Comparison of ENCODE assay signal across 36 cellular contexts in genomic region chr4:149830823-149831222, GRCh38. TPM values are rescaled to one million over a fixed set of nuclear protein-coding genes. Genes with fewer than 3 reads are reported as not detected.
"Had no signal": no experiment of that assay in that cellular context is flagged by ENCODE, and none has a peak within 500 bp of the region (broad histone marks: within the 10 kb centered on the region; RNA-seq: fewer than 3 reads in every experiment).

No MANE protein-coding gene starts in this region.

- DNase-seq: effector CD8-positive, alpha-beta T cell; endodermal cell; foreskin melanocyte; glutamatergic neuron; heart right ventricle; hippocampal formation; left cardiac atrium; left lung; mesenchymal stem cell; mucosa of descending colon; naive B cell; pancreas; right lobe of liver; stimulated activated CD4-positive, alpha-beta T cell treated with anti-CD3 and anti-CD28 coated beads, Interleukin-12 subunit alpha, Interleukin-12 subunit beta, amount 100 ng/mL, for 4 hours; stimulated activated CD4-positive, alpha-beta T cell treated with anti-CD3 and anti-CD28 coated beads, Interleukin-1b, Interleukin-23, amount 100 ng/mL, for 48 hours; stimulated activated CD4-positive, alpha-beta T cell treated with anti-CD3 and anti-CD28 coated beads, Interleukin-4, amount 100 ng/mL, for 1 hour; stimulated activated CD8-positive, alpha-beta memory T cell treated with anti-CD3 and anti-CD28 coated beads, Interleukin-4, amount 100 ng/mL, for 48 hours; stimulated activated naive CD4-positive, alpha-beta T cell; stimulated activated naive CD8-positive, alpha-beta T cell treated with anti-CD3 and anti-CD28 coated beads, Interleukin-15, amount 100 ng/mL, for 72 hours; transverse colon; upper lobe of right lung; uterus had no signal

- H3K27me3 Mint-ChIP-seq: dendritic cell treated with granulocyte-macrophage colony-stimulating factor and Interleukin-4, amounts not matched to agents 40 ng/mL and 50 ng/mL, for 4 days; naive B cell; natural killer cell treated with Interleukin-12 subunit alpha and Interleukin-12 subunit beta and Interleukin-15 and Interleukin-18, amount 100 ng/mL, for 72 hours; stimulated activated naive CD8-positive, alpha-beta T cell treated with anti-CD3 and anti-CD28 coated beads, Interleukin-15, amount 100 ng/mL, for 72 hours had no signal

- H3K4me3 Mint-ChIP-seq: dendritic cell treated with granulocyte-macrophage colony-stimulating factor and Interleukin-4, amounts not matched to agents 40 ng/mL and 50 ng/mL, for 4 days; endodermal cell; mesothelial cell of epicardium; naive B cell; natural killer cell treated with Interleukin-12 subunit alpha and Interleukin-12 subunit beta and Interleukin-15 and Interleukin-18, amount 100 ng/mL, for 72 hours; neural crest cell; stimulated activated naive CD8-positive, alpha-beta T cell treated with anti-CD3 and anti-CD28 coated beads, Interleukin-15, amount 100 ng/mL, for 72 hours had no signal

- H3K4me1 Mint-ChIP-seq: endodermal cell; naive B cell; neural crest cell; stimulated activated naive CD8-positive, alpha-beta T cell treated with anti-CD3 and anti-CD28 coated beads, Interleukin-15, amount 100 ng/mL, for 72 hours had no signal

- H3K4me3 ChIP-seq: esophagus muscularis mucosa, heart right ventricle, left lung, mucosa of descending colon, pancreas, right lobe of liver, smooth muscle cell, suprapubic skin, transverse colon, upper lobe of right lung, uterus had no signal

- H3K9me3 Mint-ChIP-seq: endodermal cell, neural crest cell had no signal

- H3K27ac Mint-ChIP-seq: dendritic cell treated with granulocyte-macrophage colony-stimulating factor and Interleukin-4, amounts not matched to agents 40 ng/mL and 50 ng/mL, for 4 days; endodermal cell; mesothelial cell of epicardium; naive B cell; natural killer cell treated with Interleukin-12 subunit alpha and Interleukin-12 subunit beta and Interleukin-15 and Interleukin-18, amount 100 ng/mL, for 72 hours; stimulated activated naive CD8-positive, alpha-beta T cell treated with anti-CD3 and anti-CD28 coated beads, Interleukin-15, amount 100 ng/mL, for 72 hours had no signal

- H3K36me3 Mint-ChIP-seq: naive B cell; natural killer cell treated with Interleukin-12 subunit alpha and Interleukin-12 subunit beta and Interleukin-15 and Interleukin-18, amount 100 ng/mL, for 72 hours had no signal

RNA-seq across cellular contexts. Expression of gene IQCM, which starts 15.2 kb away (rescaled TPM):
- total RNA-seq: endodermal cell; epithelial cell of proximal tubule; esophagus muscularis mucosa; fibroblast of lung; heart right ventricle; kidney epithelial cell; left cardiac atrium; left lung; lower leg skin; lung microvascular endothelial cell; natural killer cell treated with Interleukin-12 subunit alpha and Interleukin-12 subunit beta and Interleukin-15 and Interleukin-18, amount 100 ng/mL, for 72 hours; neural crest cell; omental fat pad; pancreas; posterior vena cava; right lobe of liver; smooth muscle cell; suprapubic skin; upper lobe of right lung had no signal
